In the genomic region with DNA sequence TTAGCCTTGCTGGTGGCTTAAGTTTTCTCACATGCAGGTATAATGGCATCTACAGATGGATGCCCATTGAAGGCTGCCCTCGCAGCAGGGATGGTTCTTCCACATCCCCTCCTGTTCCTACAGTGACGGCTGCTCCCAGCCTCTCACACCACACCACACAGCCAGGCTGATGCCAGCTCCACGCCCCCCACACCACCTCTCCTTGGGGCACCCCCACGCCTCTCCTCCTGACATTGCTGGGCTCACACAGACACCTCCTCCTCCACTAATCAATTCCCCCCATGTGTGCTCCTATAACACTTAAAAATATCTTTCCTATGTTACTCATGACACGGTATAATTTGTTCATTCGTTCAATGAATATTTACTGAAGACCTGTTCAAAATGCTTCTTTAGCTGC, we compare ENCODE assay signal across 31 cellular contexts.
"Had no signal": no experiment of that assay in that cellular context is flagged by ENCODE, and none has a peak within 500 bp of the region (broad histone marks: within the 10 kb centered on the region; RNA-seq: fewer than 3 reads in every experiment).

No MANE protein-coding gene starts in this region.

- H3K36me3 ChIP-seq: ascending aorta, breast epithelium, cardiac muscle cell, colonic mucosa, gastrocnemius medialis, WERI-Rb-1 had no signal

- FAIRE-seq: endometrium had no signal

- H3K4me1 Mint-ChIP-seq: activated B cell treated with CpG ODN at 0.5 μM for 24 hours had no signal

- H3K9me3 Mint-ChIP-seq: activated B cell treated with CpG ODN at 0.5 μM for 24 hours; activated naive CD4-positive, alpha-beta T cell treated with anti-CD3 and anti-CD28 coated beads for 36 hours; activated naive CD4-positive, alpha-beta T cell treated with anti-CD3 and anti-CD28 coated beads, Interleukin-2, amount 50 U/mL, for 24 hours; activated naive CD8-positive, alpha-beta T cell treated with anti-CD3 and anti-CD28 coated beads, Interleukin-2, amount 10 ng/mL, durations not matched to agents 7 days and 5 days; activated T-cell treated with anti-CD3 and anti-CD28 coated beads, Interleukin-2, amount 50 U/mL, for 24 hours; activated T-cell treated with anti-CD3 and anti-CD28 coated beads, Interleukin-2, amount 50 U/mL, for 72 hours; brain; T-helper 2 cell treated with Interferon-gamma antibody and Interleukin-4, amounts not matched to agents 5 μg/mL and 100 μg/mL, for 36 hours had no signal

- H3K4me3 Mint-ChIP-seq: activated B cell treated with CpG ODN at 0.5 μM for 24 hours; activated naive CD4-positive, alpha-beta T cell treated with anti-CD3 and anti-CD28 coated beads for 36 hours; activated naive CD4-positive, alpha-beta T cell treated with anti-CD3 and anti-CD28 coated beads, Interleukin-2, amount 50 U/mL, for 24 hours; activated naive CD8-positive, alpha-beta T cell treated with anti-CD3 and anti-CD28 coated beads, Interleukin-2, amount 10 ng/mL, durations not matched to agents 7 days and 5 days; activated T-cell treated with anti-CD3 and anti-CD28 coated beads, Interleukin-2, amount 50 U/mL, for 24 hours; activated T-cell treated with anti-CD3 and anti-CD28 coated beads, Interleukin-2, amount 50 U/mL, for 72 hours; brain; T-helper 17 cell; T-helper 2 cell treated with Interferon-gamma antibody and Interleukin-4, amounts not matched to agents 5 μg/mL and 100 μg/mL, for 36 hours had no signal

- H3K4me3 ChIP-seq: ascending aorta, breast epithelium, cardiac muscle cell, colonic mucosa, gastrocnemius medialis had no signal

- H3K27ac Mint-ChIP-seq: activated B cell treated with CpG ODN at 0.5 μM for 24 hours; activated naive CD4-positive, alpha-beta T cell treated with anti-CD3 and anti-CD28 coated beads for 36 hours; activated naive CD4-positive, alpha-beta T cell treated with anti-CD3 and anti-CD28 coated beads, Interleukin-2, amount 50 U/mL, for 24 hours; activated naive CD8-positive, alpha-beta T cell treated with anti-CD3 and anti-CD28 coated beads, Interleukin-2, amount 10 ng/mL, durations not matched to agents 7 days and 5 days; activated T-cell treated with anti-CD3 and anti-CD28 coated beads, Interleukin-2, amount 50 U/mL, for 24 hours; activated T-cell treated with anti-CD3 and anti-CD28 coated beads, Interleukin-2, amount 50 U/mL, for 72 hours; T-helper 17 cell; T-helper 2 cell treated with Interferon-gamma antibody and Interleukin-4, amounts not matched to agents 5 μg/mL and 100 μg/mL, for 36 hours had no signal

- H3K27me3 Mint-ChIP-seq: brain had no signal

- H3K27me3 ChIP-seq: ascending aorta, cardiac muscle cell, colonic mucosa, foreskin keratinocyte, gastrocnemius medialis had no signal

- H3K27ac ChIP-seq: ascending aorta, breast epithelium, cardiac muscle cell, colonic mucosa, foreskin keratinocyte, gastrocnemius medialis, WERI-Rb-1 had no signal

- H3K9me3 ChIP-seq: ascending aorta, breast epithelium, colonic mucosa, gastrocnemius medialis had no signal

- DNase-seq: activated B cell treated with CpG ODN at 0.5 μM for 24 hours; activated CD4-positive, alpha-beta T cell treated with anti-CD3 and anti-CD28 coated beads for 48 hours; activated CD4-positive, alpha-beta T cell treated with anti-CD3 and anti-CD28 coated beads, Interleukin-2, amount 50 U/mL, for 1 hour; activated CD4-positive, alpha-beta T cell treated with anti-CD3 and anti-CD28 coated beads, Interleukin-2, amount 50 U/mL, for 48 hours; activated CD8-positive, alpha-beta memory T cell treated with anti-CD3 and anti-CD28 coated beads, Interleukin-2, amount 50 U/mL, for 48 hours; activated gamma-delta T cell treated with Interleukin-2 at 50 U/mL for 16 hours; activated naive CD4-positive, alpha-beta T cell treated with anti-CD3 and anti-CD28 coated beads for 36 hours; activated naive CD8-positive, alpha-beta T cell treated with anti-CD3 and anti-CD28 coated beads, Interleukin-2, amount 10 ng/mL, durations not matched to agents 7 days and 5 days; activated T-cell treated with anti-CD3 and anti-CD28 coated beads for 4 hours; activated T-cell treated with anti-CD3 and anti-CD28 coated beads, Interleukin-2, amount 50 U/mL, for 24 hours; activated T-cell treated with anti-CD3 and anti-CD28 coated beads, Interleukin-2, amount 50 U/mL, for 72 hours; central memory CD4-positive, alpha-beta T cell; cerebellar nuclear complex; colonic mucosa; effector CD8-positive, alpha-beta T cell; foreskin keratinocyte; gastrocnemius medialis; glutamatergic neuron; T-helper 1 cell; T-helper 17 cell; T1000; WERI-Rb-1 had no signal

- H3K36me3 Mint-ChIP-seq: activated naive CD4-positive, alpha-beta T cell treated with anti-CD3 and anti-CD28 coated beads, Interleukin-2, amount 50 U/mL, for 24 hours; activated naive CD8-positive, alpha-beta T cell treated with anti-CD3 and anti-CD28 coated beads, Interleukin-2, amount 10 ng/mL, durations not matched to agents 7 days and 5 days; brain had no signal

- ATAC-seq: activated CD4-positive, CD25-positive, alpha-beta regulatory T cell treated with anti-CD3 and anti-CD28 coated beads, Interleukin-2, amount 50 U/mL, for 24 hours; activated T-cell treated with anti-CD3 and anti-CD28 coated beads, Interleukin-2, amount 50 U/mL, for 72 hours; esophagus mucosa; foreskin keratinocyte; gastrocnemius medialis; T-helper 17 cell had no signal

- H3K4me1 ChIP-seq: ascending aorta, breast epithelium, colonic mucosa, foreskin keratinocyte, gastrocnemius medialis had no signal
